Comparison of ENCODE assay signal across 1 cellular context in genomic region chr17:16199093-16199492, GRCh38.
TF ChIP-seq lines count a peak whose summit lies in the region.

No MANE protein-coding gene starts in this region.

TF ChIP-seq in IMR-90, 13 proteins besides CTCF, POLR2A, EP300 and RAD21 (continued from another document):
- TF ChIP-seq USF2 (IDR thresholded peaks at IDR 0.05; ENCODE audit: low read depth, low read length) (no peak), ELK1 (IDR thresholded peaks at IDR 0.05; ENCODE audit: borderline replicate concordance, low read depth, low read length) (no peak), SMC3 (IDR thresholded peaks at IDR 0.05; ENCODE audit: low read depth, low read length) (no peak)
